ENCODE assay signal across 1 cellular context in genomic region chr14:22848391-22849164, GRCh38.
TF ChIP-seq lines count a peak whose summit lies in the region.

No MANE protein-coding gene starts in this region.

TF ChIP-seq in HepG2, 621 proteins besides CTCF, POLR2A, EP300 and RAD21 (continues in another document):
- TF ChIP-seq TEAD2 (CRISPR knock-in tag; IDR thresholded peaks at IDR 0.05), result no peak
- no peak for TF ChIP-seq ZFY (CRISPR knock-in tag; IDR thresholded peaks at IDR 0.05)
- no peak for TF ChIP-seq GFI1 (CRISPR knock-in tag; IDR thresholded peaks at IDR 0.05; ENCODE audit: borderline replicate concordance)
- TF ChIP-seq MAFF (IDR thresholded peaks at IDR 0.05; ENCODE audit: low read depth, low read length), result peak; percentile 71
- TF ChIP-seq MED13 (CRISPR knock-in tag; IDR thresholded peaks at IDR 0.05), result no peak
- TF ChIP-seq MBD4 (IDR thresholded peaks at IDR 0.05; ENCODE audit: borderline replicate concordance, low read length), result no peak
- no peak for TF ChIP-seq CBX1 (IDR thresholded peaks at IDR 0.05; ENCODE audit: low read depth)
- no peak for TF ChIP-seq ZBTB8A (CRISPR knock-in tag; IDR thresholded peaks at IDR 0.05; ENCODE audit: borderline replicate concordance, low read depth)
- TF ChIP-seq, protein P1, sequence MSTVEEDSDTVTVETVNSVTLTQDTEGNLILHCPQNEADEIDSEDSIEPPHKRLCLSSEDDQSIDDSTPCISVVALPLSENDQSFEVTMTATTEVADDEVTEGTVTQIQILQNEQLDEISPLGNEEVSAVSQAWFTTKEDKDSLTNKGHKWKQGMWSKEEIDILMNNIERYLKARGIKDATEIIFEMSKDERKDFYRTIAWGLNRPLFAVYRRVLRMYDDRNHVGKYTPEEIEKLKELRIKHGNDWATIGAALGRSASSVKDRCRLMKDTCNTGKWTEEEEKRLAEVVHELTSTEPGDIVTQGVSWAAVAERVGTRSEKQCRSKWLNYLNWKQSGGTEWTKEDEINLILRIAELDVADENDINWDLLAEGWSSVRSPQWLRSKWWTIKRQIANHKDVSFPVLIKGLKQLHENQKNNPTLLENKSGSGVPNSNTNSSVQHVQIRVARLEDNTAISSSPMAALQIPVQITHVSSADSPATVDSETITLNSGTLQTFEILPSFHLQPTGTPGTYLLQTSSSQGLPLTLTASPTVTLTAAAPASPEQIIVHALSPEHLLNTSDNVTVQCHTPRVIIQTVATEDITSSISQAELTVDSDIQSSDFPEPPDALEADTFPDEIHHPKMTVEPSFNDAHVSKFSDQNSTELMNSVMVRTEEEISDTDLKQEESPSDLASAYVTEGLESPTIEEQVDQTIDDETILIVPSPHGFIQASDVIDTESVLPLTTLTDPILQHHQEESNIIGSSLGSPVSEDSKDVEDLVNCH (CRISPR knock-in tag; IDR thresholded peaks at IDR 0.05), result no peak
- TF ChIP-seq, protein P2, sequence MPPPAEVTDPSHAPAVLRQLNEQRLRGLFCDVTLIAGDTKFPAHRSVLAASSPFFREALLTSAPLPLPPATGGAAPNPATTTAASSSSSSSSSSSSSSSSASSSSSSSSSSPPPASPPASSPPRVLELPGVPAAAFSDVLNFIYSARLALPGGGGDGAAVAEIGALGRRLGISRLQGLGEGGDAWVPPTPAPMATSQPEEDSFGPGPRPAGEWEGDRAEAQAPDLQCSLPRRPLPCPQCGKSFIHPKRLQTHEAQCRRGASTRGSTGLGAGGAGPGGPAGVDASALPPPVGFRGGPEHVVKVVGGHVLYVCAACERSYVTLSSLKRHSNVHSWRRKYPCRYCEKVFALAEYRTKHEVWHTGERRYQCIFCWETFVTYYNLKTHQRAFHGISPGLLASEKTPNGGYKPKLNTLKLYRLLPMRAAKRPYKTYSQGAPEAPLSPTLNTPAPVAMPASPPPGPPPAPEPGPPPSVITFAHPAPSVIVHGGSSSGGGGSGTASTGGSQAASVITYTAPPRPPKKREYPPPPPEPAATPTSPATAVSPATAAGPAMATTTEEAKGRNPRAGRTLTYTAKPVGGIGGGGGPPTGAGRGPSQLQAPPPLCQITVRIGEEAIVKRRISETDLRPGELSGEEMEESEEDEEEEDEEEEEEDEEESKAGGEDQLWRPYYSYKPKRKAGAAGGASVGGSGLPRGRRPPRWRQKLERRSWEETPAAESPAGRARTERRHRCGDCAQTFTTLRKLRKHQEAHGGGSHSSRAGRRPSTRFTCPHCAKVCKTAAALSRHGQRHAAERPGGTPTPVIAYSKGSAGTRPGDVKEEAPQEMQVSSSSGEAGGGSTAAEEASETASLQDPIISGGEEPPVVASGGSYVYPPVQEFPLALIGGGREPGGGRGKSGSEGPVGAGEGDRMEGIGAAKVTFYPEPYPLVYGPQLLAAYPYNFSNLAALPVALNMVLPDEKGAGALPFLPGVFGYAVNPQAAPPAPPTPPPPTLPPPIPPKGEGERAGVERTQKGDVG (CRISPR knock-in tag; IDR thresholded peaks at IDR 0.05; ENCODE audit: borderline replicate concordance), result no peak
- no peak for TF ChIP-seq ZNF709 (CRISPR knock-in tag; IDR thresholded peaks at IDR 0.05)
- no peak for TF ChIP-seq ZSCAN30 (CRISPR knock-in tag; IDR thresholded peaks at IDR 0.05)
- no peak for TF ChIP-seq ZNF704 (CRISPR knock-in tag; IDR thresholded peaks at IDR 0.05; ENCODE audit: borderline replicate concordance)
- TF ChIP-seq ZNF292 (CRISPR knock-in tag; IDR thresholded peaks at IDR 0.05; ENCODE audit: borderline replicate concordance, low read depth), result no peak
- no peak for TF ChIP-seq ZNF7 (CRISPR knock-in tag; IDR thresholded peaks at IDR 0.05)
- no peak for TF ChIP-seq ZNF562 (CRISPR knock-in tag; IDR thresholded peaks at IDR 0.05; ENCODE audit: borderline replicate concordance)
- peak; percentile 54; the same call in 1 of the 2 replicates for TF ChIP-seq ZNF75D (CRISPR knock-in tag; IDR thresholded peaks at IDR 0.05; ENCODE audit: borderline replicate concordance)
- TF ChIP-seq ZNF674 (CRISPR knock-in tag; IDR thresholded peaks at IDR 0.05; ENCODE audit: low read depth), result no peak
- TF ChIP-seq SRSF4 (IDR thresholded peaks at IDR 0.05; ENCODE audit: low read depth, low read length, poor library complexity, severe bottlenecking), result no peak
- no peak for TF ChIP-seq JARID2 (CRISPR knock-in tag; IDR thresholded peaks at IDR 0.05; ENCODE audit: insufficient replicate concordance)
- TF ChIP-seq, protein P3, sequence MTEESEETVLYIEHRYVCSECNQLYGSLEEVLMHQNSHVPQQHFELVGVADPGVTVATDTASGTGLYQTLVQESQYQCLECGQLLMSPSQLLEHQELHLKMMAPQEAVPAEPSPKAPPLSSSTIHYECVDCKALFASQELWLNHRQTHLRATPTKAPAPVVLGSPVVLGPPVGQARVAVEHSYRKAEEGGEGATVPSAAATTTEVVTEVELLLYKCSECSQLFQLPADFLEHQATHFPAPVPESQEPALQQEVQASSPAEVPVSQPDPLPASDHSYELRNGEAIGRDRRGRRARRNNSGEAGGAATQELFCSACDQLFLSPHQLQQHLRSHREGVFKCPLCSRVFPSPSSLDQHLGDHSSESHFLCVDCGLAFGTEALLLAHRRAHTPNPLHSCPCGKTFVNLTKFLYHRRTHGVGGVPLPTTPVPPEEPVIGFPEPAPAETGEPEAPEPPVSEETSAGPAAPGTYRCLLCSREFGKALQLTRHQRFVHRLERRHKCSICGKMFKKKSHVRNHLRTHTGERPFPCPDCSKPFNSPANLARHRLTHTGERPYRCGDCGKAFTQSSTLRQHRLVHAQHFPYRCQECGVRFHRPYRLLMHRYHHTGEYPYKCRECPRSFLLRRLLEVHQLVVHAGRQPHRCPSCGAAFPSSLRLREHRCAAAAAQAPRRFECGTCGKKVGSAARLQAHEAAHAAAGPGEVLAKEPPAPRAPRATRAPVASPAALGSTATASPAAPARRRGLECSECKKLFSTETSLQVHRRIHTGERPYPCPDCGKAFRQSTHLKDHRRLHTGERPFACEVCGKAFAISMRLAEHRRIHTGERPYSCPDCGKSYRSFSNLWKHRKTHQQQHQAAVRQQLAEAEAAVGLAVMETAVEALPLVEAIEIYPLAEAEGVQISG (CRISPR knock-in tag; IDR thresholded peaks at IDR 0.05), result no peak
- no peak for TF ChIP-seq KLF9 (CRISPR knock-in tag; IDR thresholded peaks at IDR 0.05; ENCODE audit: low read depth)
- TF ChIP-seq, protein P4, sequence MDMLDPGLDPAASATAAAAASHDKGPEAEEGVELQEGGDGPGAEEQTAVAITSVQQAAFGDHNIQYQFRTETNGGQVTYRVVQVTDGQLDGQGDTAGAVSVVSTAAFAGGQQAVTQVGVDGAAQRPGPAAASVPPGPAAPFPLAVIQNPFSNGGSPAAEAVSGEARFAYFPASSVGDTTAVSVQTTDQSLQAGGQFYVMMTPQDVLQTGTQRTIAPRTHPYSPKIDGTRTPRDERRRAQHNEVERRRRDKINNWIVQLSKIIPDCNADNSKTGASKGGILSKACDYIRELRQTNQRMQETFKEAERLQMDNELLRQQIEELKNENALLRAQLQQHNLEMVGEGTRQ (IDR thresholded peaks at IDR 0.05; ENCODE audit: low read depth, low read length), result no peak
- TF ChIP-seq, protein P4 (CRISPR knock-in tag; IDR thresholded peaks at IDR 0.05; ENCODE audit: borderline replicate concordance), result no peak
- TF ChIP-seq IKZF1 (IDR thresholded peaks at IDR 0.05), result no peak
- TF ChIP-seq MLLT10 (CRISPR knock-in tag; IDR thresholded peaks at IDR 0.05), result no peak
- no peak for TF ChIP-seq FOXP4 (CRISPR knock-in tag; IDR thresholded peaks at IDR 0.05)
- no peak for TF ChIP-seq CBFB (CRISPR knock-in tag; IDR thresholded peaks at IDR 0.05)
- TF ChIP-seq MNT (IDR thresholded peaks at IDR 0.05), result no peak
- TF ChIP-seq, protein P5, sequence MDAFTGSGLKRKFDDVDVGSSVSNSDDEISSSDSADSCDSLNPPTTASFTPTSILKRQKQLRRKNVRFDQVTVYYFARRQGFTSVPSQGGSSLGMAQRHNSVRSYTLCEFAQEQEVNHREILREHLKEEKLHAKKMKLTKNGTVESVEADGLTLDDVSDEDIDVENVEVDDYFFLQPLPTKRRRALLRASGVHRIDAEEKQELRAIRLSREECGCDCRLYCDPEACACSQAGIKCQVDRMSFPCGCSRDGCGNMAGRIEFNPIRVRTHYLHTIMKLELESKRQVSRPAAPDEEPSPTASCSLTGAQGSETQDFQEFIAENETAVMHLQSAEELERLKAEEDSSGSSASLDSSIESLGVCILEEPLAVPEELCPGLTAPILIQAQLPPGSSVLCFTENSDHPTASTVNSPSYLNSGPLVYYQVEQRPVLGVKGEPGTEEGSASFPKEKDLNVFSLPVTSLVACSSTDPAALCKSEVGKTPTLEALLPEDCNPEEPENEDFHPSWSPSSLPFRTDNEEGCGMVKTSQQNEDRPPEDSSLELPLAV (CRISPR knock-in tag; conservative IDR thresholded peaks at IDR 0.05; ENCODE audit: low read depth), result no peak
- TF ChIP-seq RBAK (CRISPR knock-in tag; IDR thresholded peaks at IDR 0.05), result no peak
- TF ChIP-seq ZBTB7A (CRISPR knock-in tag; IDR thresholded peaks at IDR 0.05), result 0 out of 2 replicates have a peak, but pooled peaks have one; percentile 39
- 0 out of 2 replicates have a peak, but pooled peaks have one; percentile 26 for TF ChIP-seq ZNF776 (CRISPR knock-in tag; IDR thresholded peaks at IDR 0.05)
- TF ChIP-seq, protein P6, sequence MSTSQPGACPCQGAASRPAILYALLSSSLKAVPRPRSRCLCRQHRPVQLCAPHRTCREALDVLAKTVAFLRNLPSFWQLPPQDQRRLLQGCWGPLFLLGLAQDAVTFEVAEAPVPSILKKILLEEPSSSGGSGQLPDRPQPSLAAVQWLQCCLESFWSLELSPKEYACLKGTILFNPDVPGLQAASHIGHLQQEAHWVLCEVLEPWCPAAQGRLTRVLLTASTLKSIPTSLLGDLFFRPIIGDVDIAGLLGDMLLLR (CRISPR knock-in tag; IDR thresholded peaks at IDR 0.05), result peak; percentile 30; the same call in 1 of the 2 replicates
- no peak for TF ChIP-seq ZNF670 (CRISPR knock-in tag; IDR thresholded peaks at IDR 0.05; ENCODE audit: borderline replicate concordance)
- TF ChIP-seq ZMYM4 (CRISPR knock-in tag; IDR thresholded peaks at IDR 0.05), result no peak
- TF ChIP-seq FOXJ3 (CRISPR knock-in tag; IDR thresholded peaks at IDR 0.05; ENCODE audit: borderline replicate concordance), result no peak
- no peak for TF ChIP-seq ZNF143 (CRISPR knock-in tag; IDR thresholded peaks at IDR 0.05)
- TF ChIP-seq, protein P7, sequence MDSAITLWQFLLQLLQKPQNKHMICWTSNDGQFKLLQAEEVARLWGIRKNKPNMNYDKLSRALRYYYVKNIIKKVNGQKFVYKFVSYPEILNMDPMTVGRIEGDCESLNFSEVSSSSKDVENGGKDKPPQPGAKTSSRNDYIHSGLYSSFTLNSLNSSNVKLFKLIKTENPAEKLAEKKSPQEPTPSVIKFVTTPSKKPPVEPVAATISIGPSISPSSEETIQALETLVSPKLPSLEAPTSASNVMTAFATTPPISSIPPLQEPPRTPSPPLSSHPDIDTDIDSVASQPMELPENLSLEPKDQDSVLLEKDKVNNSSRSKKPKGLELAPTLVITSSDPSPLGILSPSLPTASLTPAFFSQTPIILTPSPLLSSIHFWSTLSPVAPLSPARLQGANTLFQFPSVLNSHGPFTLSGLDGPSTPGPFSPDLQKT (CRISPR knock-in tag; IDR thresholded peaks at IDR 0.05; ENCODE audit: borderline replicate concordance), result no peak
- no peak for TF ChIP-seq ZNF460 (CRISPR knock-in tag; IDR thresholded peaks at IDR 0.05; ENCODE audit: borderline replicate concordance)
